Comparison of ENCODE assay signal across 19 cellular contexts in the genomic region with DNA sequence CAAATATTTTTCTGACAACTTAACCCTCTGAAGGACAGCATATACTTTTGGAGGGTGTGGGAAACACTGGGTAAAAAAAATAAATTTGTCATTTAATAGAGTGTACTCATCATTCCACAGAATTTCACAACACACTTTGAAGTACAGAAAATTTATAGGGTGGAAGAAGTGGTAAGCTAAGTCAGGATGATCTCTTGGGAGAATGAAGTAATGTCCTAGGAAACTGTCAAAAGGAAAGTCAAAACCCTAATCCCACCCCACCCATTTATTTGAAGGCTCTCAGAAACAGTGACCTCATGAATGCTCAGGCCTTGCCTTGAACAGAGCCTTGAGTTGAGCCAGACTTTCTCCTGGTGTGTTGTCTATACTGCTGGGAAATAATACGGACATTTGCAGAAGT. TPM values are rescaled to one million over a fixed set of nuclear protein-coding genes. Genes with fewer than 3 reads are reported as not detected.
A peak's percentile ranks its signal among the peaks of the same experiment; 100 is the strongest.
DNase-seq lines count a peak whose midpoint lies in the region; ATAC-seq and TF ChIP-seq lines count a peak whose summit lies in the region.
"Had no signal": no experiment of that assay in that cellular context is flagged by ENCODE, and none has a peak within 500 bp of the region (broad histone marks: within the 10 kb centered on the region; RNA-seq: fewer than 3 reads in every experiment).

No MANE protein-coding gene starts in this region.

- H3K4me1 ChIP-seq in esophagus squamous epithelium, result peaks cover 0 to 7% (median 2%) of the 10 kb centered on the region in 3 donors

- 91 to 100% methylated on average over 1 of the region's 1 CpG for WGBS in esophagus squamous epithelium, 2 donors

- no peak for TF ChIP-seq CTCF in esophagus squamous epithelium (IDR thresholded peaks at IDR 0.05)
- TF ChIP-seq CTCF in omental fat pad (IDR thresholded peaks at IDR 0.05), result no peak

- DNase-seq in Right ventricle myocardium inferior (ENCODE audit: missing footprints) (no peak), cardiac septum (ENCODE audit: low spot score) (no peak), esophagus squamous epithelium (lab: John Stamatoyannopoulos, UW) (no peak), omental fat pad (ENCODE audit: low spot score) (no peak), NCI-H524 treated with DMSO at 0.1 percent for 48 hours (lab: John Stamatoyannopoulos, UW) (no peak), OCI-M1 (lab: John Stamatoyannopoulos, UW) (no peak)
- DNase-seq: activated CD4-positive, CD25-positive, alpha-beta regulatory T cell treated with anti-CD3 and anti-CD28 coated beads, Interleukin-2, amount 50 U/mL, for 72 hours; adrenal gland; cerebellar nuclear complex; DMS153; effector memory CD4-positive, alpha-beta T cell; NCI-H1048; NCI-H2081 treated with DMSO at 0.1 percent for 48 hours; NCI-H526; transverse colon had no signal

- intact Hi-C loops in Right ventricle myocardium inferior (cut with DNase I), result no loop called here
- intact Hi-C loops in cardiac septum (cut with DNase I), result no loop called here
- intact Hi-C loops in esophagus squamous epithelium (cut with DNase I), result no loop called here

- H3K4me3 ChIP-seq in esophagus squamous epithelium, result no peak overlapping the region
- H3K4me3 ChIP-seq: adrenal gland, SJSA1, transverse colon had no signal

- H3K27me3 ChIP-seq in esophagus squamous epithelium, result no peaks in the 10 kb centered on the region
- H3K27me3 ChIP-seq: adrenal gland, SJSA1, transverse colon had no signal

- no peaks in the 10 kb centered on the region for H3K9me3 ChIP-seq in esophagus squamous epithelium
- H3K9me3 ChIP-seq: adrenal gland, SJSA1, transverse colon had no signal

- TF ChIP-seq POLR2A in esophagus squamous epithelium (IDR thresholded peaks at IDR 0.05), result no peak

- ATAC-seq in Right ventricle myocardium inferior (peak; percentile 81), omental fat pad (ENCODE audit: low FRiP score) (peak; percentile 51), HG02642 (IDR thresholded peaks at IDR 0.05; ENCODE audit: poor library complexity, unreplicated experiment) (no peak), HG03378 (IDR thresholded peaks at IDR 0.05; ENCODE audit: unreplicated experiment) (no peak)
- ATAC-seq: left lobe of liver had no signal

- peak overlapping the region; percentile 5 to 74 (median 62) for H3K27ac ChIP-seq in esophagus squamous epithelium
- H3K27ac ChIP-seq: SJSA1 had no signal

- no peaks in the 10 kb centered on the region for H3K36me3 ChIP-seq in esophagus squamous epithelium
- H3K36me3 ChIP-seq: adrenal gland, SJSA1, transverse colon had no signal

RNA-seq across cellular contexts. Expression of a gene that starts 7.3 kb away (rescaled TPM):
- 28.9 TPM for total RNA-seq in Right ventricle myocardium inferior
- 24.4 TPM for total RNA-seq in cardiac septum
- total RNA-seq in esophagus squamous epithelium, result 10 to 100 TPM; 36.4 to 64.3 (median 49.3) TPM
- 100 to 1,000 TPM; 157 to 485 (median 258) TPM for total RNA-seq in omental fat pad

RNA-seq across cellular contexts. Expression of a gene that starts 56.6 kb away (rescaled TPM):
- total RNA-seq in Right ventricle myocardium inferior (21.6 TPM), cardiac septum (24.7 TPM), esophagus squamous epithelium (10 to 100 TPM; 24.8 to 42.6 (median 34.7) TPM), omental fat pad (10 to 100 TPM; 56.9 to 83.1 (median 71.5) TPM)

Comparison
In these comparisons a context has a peak if more than half of its experiments do, and no peak if none do; other contexts are left out.
1. ATAC-seq: peak in Right ventricle myocardium inferior (single experiment) and omental fat pad (single experiment); none in HG02642 (single experiment) and HG03378 (single experiment).